1 cellular context compared by ENCODE assay signal in genomic region chr4:73520821-73521220, GRCh38.
TF ChIP-seq lines count a peak whose summit lies in the region.

No MANE protein-coding gene starts in this region.

TF ChIP-seq in IMR-90, 13 proteins besides CTCF, POLR2A, EP300 and RAD21 (continued from another document):
- TF ChIP-seq ELK1 (IDR thresholded peaks at IDR 0.05; ENCODE audit: borderline replicate concordance, low read depth, low read length), result no peak
- no peak for TF ChIP-seq MXI1 (IDR thresholded peaks at IDR 0.05; ENCODE audit: borderline replicate concordance, low read depth, low read length)
- TF ChIP-seq MAFK (IDR thresholded peaks at IDR 0.05; ENCODE audit: low read depth, low read length), result no peak
- TF ChIP-seq RFX5 (IDR thresholded peaks at IDR 0.05; ENCODE audit: low read depth, low read length), result no peak
- TF ChIP-seq MAZ (IDR thresholded peaks at IDR 0.05; ENCODE audit: borderline replicate concordance, low read depth, low read length), result no peak
- no peak for TF ChIP-seq RCOR1 (IDR thresholded peaks at IDR 0.05; ENCODE audit: insufficient replicate concordance, low read length)
- TF ChIP-seq FOS (IDR thresholded peaks at IDR 0.05; ENCODE audit: low read depth, low read length), result no peak
- no peak for TF ChIP-seq BHLHE40 (IDR thresholded peaks at IDR 0.05; ENCODE audit: low read depth, low read length)
- TF ChIP-seq USF2 (IDR thresholded peaks at IDR 0.05; ENCODE audit: low read depth, low read length), result no peak
